In the genomic region with DNA sequence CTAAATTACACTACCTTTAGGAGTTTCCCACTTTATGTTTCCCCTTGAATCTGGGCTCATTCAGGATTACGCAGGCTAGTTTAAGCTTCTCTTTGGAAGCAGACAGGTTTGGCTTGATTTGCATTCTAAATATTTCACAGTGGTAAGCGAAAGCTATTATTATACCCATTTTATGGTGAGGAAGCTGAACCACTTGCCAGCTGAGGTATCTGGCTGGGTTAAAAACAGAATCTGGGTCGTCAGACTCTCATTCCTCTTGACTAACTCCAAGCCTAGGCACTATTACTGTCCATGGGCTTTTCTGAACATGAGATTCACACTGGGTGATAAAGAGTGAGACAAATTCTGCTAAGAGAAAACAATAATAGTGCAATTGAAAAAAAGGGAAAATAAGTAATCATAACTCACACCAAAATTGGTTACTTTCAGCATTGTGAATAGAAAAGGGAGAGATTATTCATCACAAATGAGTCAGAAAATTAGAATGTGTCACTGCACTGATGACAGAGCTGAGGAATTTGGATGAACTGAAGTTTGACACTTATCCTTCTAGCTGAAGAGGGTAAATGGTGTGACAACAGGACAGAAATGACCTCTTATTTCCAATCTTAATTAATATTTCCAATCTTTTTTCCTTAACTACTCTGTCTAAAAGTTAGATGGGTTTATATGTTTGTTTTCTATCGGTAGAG, we compare ENCODE assay signal across 1 cellular context.
TF ChIP-seq lines count a peak whose summit lies in the region.

No MANE protein-coding gene starts in this region.

TF ChIP-seq in IMR-90, 13 proteins besides CTCF, POLR2A, EP300 and RAD21:
- TF ChIP-seq, protein P1, sequence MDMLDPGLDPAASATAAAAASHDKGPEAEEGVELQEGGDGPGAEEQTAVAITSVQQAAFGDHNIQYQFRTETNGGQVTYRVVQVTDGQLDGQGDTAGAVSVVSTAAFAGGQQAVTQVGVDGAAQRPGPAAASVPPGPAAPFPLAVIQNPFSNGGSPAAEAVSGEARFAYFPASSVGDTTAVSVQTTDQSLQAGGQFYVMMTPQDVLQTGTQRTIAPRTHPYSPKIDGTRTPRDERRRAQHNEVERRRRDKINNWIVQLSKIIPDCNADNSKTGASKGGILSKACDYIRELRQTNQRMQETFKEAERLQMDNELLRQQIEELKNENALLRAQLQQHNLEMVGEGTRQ (IDR thresholded peaks at IDR 0.05; ENCODE audit: low read depth, low read length): no peak
- TF ChIP-seq RCOR1 (IDR thresholded peaks at IDR 0.05; ENCODE audit: insufficient replicate concordance, low read length) (no peak), NFE2L2 (IDR thresholded peaks at IDR 0.05; ENCODE audit: low read depth, low read length) (no peak), MXI1 (IDR thresholded peaks at IDR 0.05; ENCODE audit: borderline replicate concordance, low read depth, low read length) (no peak), MAZ (IDR thresholded peaks at IDR 0.05; ENCODE audit: borderline replicate concordance, low read depth, low read length) (no peak), RFX5 (IDR thresholded peaks at IDR 0.05; ENCODE audit: low read depth, low read length) (no peak), SMC3 (IDR thresholded peaks at IDR 0.05; ENCODE audit: low read depth, low read length) (no peak), CEBPB (IDR thresholded peaks at IDR 0.05; ENCODE audit: low read depth, low read length) (no peak), CHD1 (IDR thresholded peaks at IDR 0.05; ENCODE audit: low read depth, low read length) (no peak), FOS (IDR thresholded peaks at IDR 0.05; ENCODE audit: low read depth, low read length) (no peak), BHLHE40 (IDR thresholded peaks at IDR 0.05; ENCODE audit: low read depth, low read length) (no peak), MAFK (IDR thresholded peaks at IDR 0.05; ENCODE audit: low read depth, low read length) (no peak)
- TF ChIP-seq, protein P2, sequence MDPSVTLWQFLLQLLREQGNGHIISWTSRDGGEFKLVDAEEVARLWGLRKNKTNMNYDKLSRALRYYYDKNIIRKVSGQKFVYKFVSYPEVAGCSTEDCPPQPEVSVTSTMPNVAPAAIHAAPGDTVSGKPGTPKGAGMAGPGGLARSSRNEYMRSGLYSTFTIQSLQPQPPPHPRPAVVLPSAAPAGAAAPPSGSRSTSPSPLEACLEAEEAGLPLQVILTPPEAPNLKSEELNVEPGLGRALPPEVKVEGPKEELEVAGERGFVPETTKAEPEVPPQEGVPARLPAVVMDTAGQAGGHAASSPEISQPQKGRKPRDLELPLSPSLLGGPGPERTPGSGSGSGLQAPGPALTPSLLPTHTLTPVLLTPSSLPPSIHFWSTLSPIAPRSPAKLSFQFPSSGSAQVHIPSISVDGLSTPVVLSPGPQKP (IDR thresholded peaks at IDR 0.05; ENCODE audit: borderline replicate concordance, low read depth, low read length): no peak
